Comparison of ENCODE assay signal across 16 cellular contexts in genomic region chr12:58530421-58531067, GRCh38.
DNase-seq lines count a peak whose midpoint lies in the region; ATAC-seq and TF ChIP-seq lines count a peak whose summit lies in the region.
"Had no signal": no experiment of that assay in that cellular context is flagged by ENCODE, and none has a peak within 500 bp of the region (broad histone marks: within the 10 kb centered on the region; RNA-seq: fewer than 3 reads in every experiment).

No MANE protein-coding gene starts in this region.

- 64 to 75% (median 68%) methylated on average over 5 of the region's 5 CpGs for WGBS in ovary, 3 donors

- intact Hi-C loops in ovary (cut with DNase I) (loop anchor here in 2 of 4 donors (10.0 kb wide), 3 partner anchors 554 to 634 kb away; no protein-coding TSS in a partner anchor), sciatic nerve (cut with DNase I) (no loop called here)

- peak overlapping the region; percentile 27 for H2AFZ ChIP-seq in ACC112 (ENCODE audit: low read length, unreplicated experiment)

- no peaks in the 10 kb centered on the region for H3K79me2 ChIP-seq in ACC112 (ENCODE audit: control insufficient read depth, insufficient read depth, low read length, unreplicated experiment)

- no peak for ATAC-seq in sciatic nerve
- ATAC-seq: natural killer cell treated with Interleukin-12 subunit alpha and Interleukin-12 subunit beta and Interleukin-15 and Interleukin-18, amount 100 ng/mL, for 72 hours had no signal

- no peak for TF ChIP-seq EP300 in ovary (IDR thresholded peaks at IDR 0.05)

- H3K36me3 ChIP-seq in ACC112 (ENCODE audit: insufficient read depth, low read length) (no peaks in the 10 kb centered on the region), muscle layer of duodenum (ENCODE audit: control insufficient read depth in 1 of 2, insufficient read depth in 2 of 2, low read length in 2 of 2) (no peaks in the 10 kb centered on the region), ovary (no peaks in the 10 kb centered on the region)

- no peaks in the 10 kb centered on the region for H3K27me3 ChIP-seq in ACC112 (ENCODE audit: insufficient read depth, low read length)
- no peaks in the 10 kb centered on the region for H3K27me3 ChIP-seq in muscle layer of duodenum (ENCODE audit: low read depth, low read length)
- no peaks in the 10 kb centered on the region for H3K27me3 ChIP-seq in ovary
- H3K27me3 ChIP-seq: dorsolateral prefrontal cortex had no signal

- TF ChIP-seq CTCF in ovary (IDR thresholded peaks at IDR 0.05), result no peak

- TF ChIP-seq POLR2A in ovary (IDR thresholded peaks at IDR 0.05), result no peak

- H3K9me3 ChIP-seq in muscle layer of duodenum (ENCODE audit: control insufficient read depth in 1 of 2, low read length in 2 of 2) (no peaks in the 10 kb centered on the region), ovary (no peaks in the 10 kb centered on the region)

- DNase-seq in LHCN-M2 (ENCODE audit: low read depth) (peak; percentile 78), dedifferentiated amniotic fluid mesenchymal stem cell (ENCODE audit: extremely low spot score) (peak; percentile 67), HK-2 (ENCODE audit: unreplicated experiment) (no peak), ovary (no peak), middle frontal gyrus (ENCODE audit: extremely low spot score, low spot score) (no peak), sciatic nerve (ENCODE audit: low spot score) (no peak)
- DNase-seq: activated naive CD8-positive, alpha-beta T cell treated with anti-CD3 and anti-CD28 coated beads, Interleukin-2, amount 10 ng/mL, durations not matched to agents 7 days and 5 days; DMS153; dorsolateral prefrontal cortex; glutamatergic neuron; GOT3; NCI-H1105; NCI-H510A had no signal

- H3K27ac ChIP-seq in ACC112 (ENCODE audit: low read depth, low read length) (peak overlapping the region; percentile 94), muscle layer of duodenum (ENCODE audit: low read length) (peak overlapping the region; percentile 32), ovary (no peak overlapping the region)

- H3K4me1 ChIP-seq in ACC112 (ENCODE audit: control insufficient read depth, insufficient read depth, low read length, unreplicated experiment), result peaks cover 36% of the 10 kb centered on the region
- H3K4me1 ChIP-seq in muscle layer of duodenum (ENCODE audit: control insufficient read depth in 1 of 2, insufficient read depth in 2 of 2, low read length in 2 of 2), result peaks cover 0 to 12% of the 10 kb centered on the region in 2 donors
- no peaks in the 10 kb centered on the region for H3K4me1 ChIP-seq in ovary (ENCODE audit: insufficient read depth)

- H3K4me3 ChIP-seq in ACC112 (ENCODE audit: low read depth, low read length) (peak overlapping the region; percentile 27), muscle layer of duodenum (ENCODE audit: low read depth in 1 of 2, low read length in 2 of 2) (no peak overlapping the region), ovary (no peak overlapping the region)
- H3K4me3 ChIP-seq: dorsolateral prefrontal cortex had no signal

Comparison
In these comparisons a context has a peak if more than half of its experiments do, and no peak if none do; other contexts are left out.
1. H3K27ac ChIP-seq: peak in ACC112 (single experiment) and muscle layer of duodenum (single experiment); none in ovary (0 of 2).
2. DNase-seq: peak in LHCN-M2 (single experiment) and dedifferentiated amniotic fluid mesenchymal stem cell (single experiment); none in HK-2 (single experiment), ovary (0 of 5), middle frontal gyrus (single experiment) and sciatic nerve (single experiment).